Comparison of ENCODE assay signal across 24 cellular contexts in genomic region chr2:168009900-168010299, GRCh38.
"Had no signal": no experiment of that assay in that cellular context is flagged by ENCODE, and none has a peak within 500 bp of the region (broad histone marks: within the 10 kb centered on the region; RNA-seq: fewer than 3 reads in every experiment).

No MANE protein-coding gene starts in this region.

- H3K9me3 ChIP-seq: body of pancreas, colonic mucosa, gastrocnemius medialis, left ventricle myocardium inferior, testis, transverse colon had no signal

- H3K27me3 ChIP-seq: body of pancreas, colonic mucosa, gastrocnemius medialis, testis, transverse colon had no signal

- H3K4me3 Mint-ChIP-seq: activated CD4-positive, alpha-beta T cell treated with anti-CD3 and anti-CD28 coated beads for 36 hours; activated naive CD8-positive, alpha-beta T cell; natural killer cell treated with Interleukin-12 subunit alpha and Interleukin-12 subunit beta and Interleukin-15 and Interleukin-18, amount 100 ng/mL, for 72 hours had no signal

- H3K9me3 Mint-ChIP-seq: natural killer cell treated with Interleukin-12 subunit alpha and Interleukin-12 subunit beta and Interleukin-15 and Interleukin-18, amount 100 ng/mL, for 72 hours had no signal

- ATAC-seq: activated CD4-positive, alpha-beta T cell treated with anti-CD3 and anti-CD28 coated beads for 36 hours; body of pancreas; gastrocnemius medialis; natural killer cell treated with Interleukin-12 subunit alpha and Interleukin-12 subunit beta and Interleukin-15 and Interleukin-18, amount 100 ng/mL, for 72 hours; right cardiac atrium had no signal

- H3K4me1 ChIP-seq: testis had no signal

- H3K36me3 ChIP-seq: colonic mucosa, gastrocnemius medialis, transverse colon had no signal

- DNase-seq: activated CD4-positive, alpha-beta T cell treated with anti-CD3 and anti-CD28 coated beads for 36 hours; activated CD4-positive, alpha-beta T cell treated with anti-CD3 and anti-CD28 coated beads, Interleukin-2, amount 50 U/mL, for 4 hours; activated CD4-positive, CD25-positive, alpha-beta regulatory T cell; activated CD8-positive, alpha-beta memory T cell treated with anti-CD3 and anti-CD28 coated beads for 24 hours; activated effector memory CD4-positive, alpha-beta T cell treated with Interleukin-2 at 50 U/mL for 16 hours; activated naive CD4-positive, alpha-beta T cell treated with Interleukin-2 at 50 U/mL for 16 hours; anterior cingulate cortex; body of pancreas; cerebellar nuclear complex; colonic mucosa; effector CD8-positive, alpha-beta T cell; erythroblast; gastrocnemius medialis; glutamatergic neuron; left ventricle myocardium inferior; mesendoderm; right cardiac atrium; stimulated activated CD4-positive, alpha-beta T cell treated with anti-CD3 and anti-CD28 coated beads, Interleukin-2, amount 100 ng/mL, for 48 hours; stimulated activated naive CD4-positive, alpha-beta T cell treated with Interleukin-2 at 50 U/mL for 16 hours; testis; transverse colon had no signal

- H3K27ac Mint-ChIP-seq: activated CD4-positive, alpha-beta T cell treated with anti-CD3 and anti-CD28 coated beads for 36 hours; activated naive CD8-positive, alpha-beta T cell; natural killer cell treated with Interleukin-12 subunit alpha and Interleukin-12 subunit beta and Interleukin-15 and Interleukin-18, amount 100 ng/mL, for 72 hours had no signal

- H3K27me3 Mint-ChIP-seq: activated CD4-positive, alpha-beta T cell treated with anti-CD3 and anti-CD28 coated beads for 36 hours; activated naive CD8-positive, alpha-beta T cell; natural killer cell treated with Interleukin-12 subunit alpha and Interleukin-12 subunit beta and Interleukin-15 and Interleukin-18, amount 100 ng/mL, for 72 hours had no signal

- H3K4me3 ChIP-seq: body of pancreas, colonic mucosa, gastrocnemius medialis, left ventricle myocardium inferior, lung, testis, transverse colon had no signal

- H3K27ac ChIP-seq: body of pancreas, colonic mucosa, gastrocnemius medialis, left ventricle myocardium inferior, testis had no signal
